Comparison of ENCODE assay signal across 1 cellular context in genomic region chr1:151703813-151704212, GRCh38.
A peak's percentile ranks its signal among the peaks of the same experiment; 100 is the strongest.
TF ChIP-seq lines count a peak whose summit lies in the region.

No MANE protein-coding gene starts in this region.

TF ChIP-seq in HepG2, 621 proteins besides CTCF, POLR2A, EP300 and RAD21 (continues in another document):
- no peak for TF ChIP-seq GATAD1 (CRISPR knock-in tag; IDR thresholded peaks at IDR 0.05)
- no peak for TF ChIP-seq PHF20 (CRISPR knock-in tag; IDR thresholded peaks at IDR 0.05)
- no peak for TF ChIP-seq ZNF451 (CRISPR knock-in tag; IDR thresholded peaks at IDR 0.05)
- TF ChIP-seq SP140L (CRISPR knock-in tag; IDR thresholded peaks at IDR 0.05; ENCODE audit: borderline replicate concordance), result no peak
- TF ChIP-seq MED8 (CRISPR knock-in tag; IDR thresholded peaks at IDR 0.05; ENCODE audit: insufficient replicate concordance), result no peak
- TF ChIP-seq MXD3 (CRISPR knock-in tag; IDR thresholded peaks at IDR 0.05), result no peak
- no peak for TF ChIP-seq NFYB (CRISPR knock-in tag; IDR thresholded peaks at IDR 0.05)
- TF ChIP-seq ZNF431 (CRISPR knock-in tag; IDR thresholded peaks at IDR 0.05; ENCODE audit: borderline replicate concordance, low read depth), result no peak
- peak; percentile 32; the same call in 1 of the 2 replicates for TF ChIP-seq ZGPAT (CRISPR knock-in tag; IDR thresholded peaks at IDR 0.05)
- TF ChIP-seq RFXAP (CRISPR knock-in tag; IDR thresholded peaks at IDR 0.05; ENCODE audit: borderline replicate concordance), result no peak
- TF ChIP-seq SALL2 (CRISPR knock-in tag; IDR thresholded peaks at IDR 0.05), result no peak
- TF ChIP-seq SP4 (CRISPR knock-in tag; IDR thresholded peaks at IDR 0.05), result no peak
- no peak for TF ChIP-seq ZNF407 (CRISPR knock-in tag; IDR thresholded peaks at IDR 0.05; ENCODE audit: not compliant biosample characterization)
- TF ChIP-seq HNRNPLL (IDR thresholded peaks at IDR 0.05; ENCODE audit: low read depth, low read length, poor library complexity, severe bottlenecking), result no peak
- 0 out of 2 replicates have a peak, but pooled peaks have one; percentile 27 for TF ChIP-seq RXRB (CRISPR knock-in tag; IDR thresholded peaks at IDR 0.05; ENCODE audit: borderline replicate concordance)
- TF ChIP-seq NCOA1 (CRISPR knock-in tag; IDR thresholded peaks at IDR 0.05), result no peak
- TF ChIP-seq ZNF432 (CRISPR knock-in tag; IDR thresholded peaks at IDR 0.05; ENCODE audit: borderline replicate concordance), result no peak
- no peak for TF ChIP-seq ZNF496 (CRISPR knock-in tag; IDR thresholded peaks at IDR 0.05; ENCODE audit: insufficient replicate concordance)
- no peak for TF ChIP-seq MIER2 (CRISPR knock-in tag; IDR thresholded peaks at IDR 0.05)
- TF ChIP-seq ZNF652 (CRISPR knock-in tag; IDR thresholded peaks at IDR 0.05; ENCODE audit: borderline replicate concordance, low read depth), result no peak
- TF ChIP-seq ZHX1 (CRISPR knock-in tag; IDR thresholded peaks at IDR 0.05; ENCODE audit: low read depth), result no peak
- no peak for TF ChIP-seq ZNF850 (CRISPR knock-in tag; conservative IDR thresholded peaks at IDR 0.05)
- TF ChIP-seq TCF12 (IDR thresholded peaks at IDR 0.05), result no peak
- TF ChIP-seq TCF12 (CRISPR knock-in tag; IDR thresholded peaks at IDR 0.05), result 0 out of 2 replicates have a peak, but pooled peaks have one; percentile 23
- TF ChIP-seq HES4 (CRISPR knock-in tag; IDR thresholded peaks at IDR 0.05; ENCODE audit: borderline replicate concordance), result no peak
- TF ChIP-seq NFIC (IDR thresholded peaks at IDR 0.05; ENCODE audit: low read length), result no peak
- no peak for TF ChIP-seq BCLAF1 (IDR thresholded peaks at IDR 0.05)
- TF ChIP-seq HMG20A (CRISPR knock-in tag; IDR thresholded peaks at IDR 0.05; ENCODE audit: borderline replicate concordance), result peak; percentile 20; the same call in 1 of the 2 replicates
- TF ChIP-seq ZNF878 (CRISPR knock-in tag; IDR thresholded peaks at IDR 0.05), result no peak
- no peak for TF ChIP-seq ATF7-NPFF (CRISPR knock-in tag; IDR thresholded peaks at IDR 0.05; ENCODE audit: low read depth)
- no peak for TF ChIP-seq DNMT1 (CRISPR knock-in tag; IDR thresholded peaks at IDR 0.05)
- no peak for TF ChIP-seq ZNF546 (CRISPR knock-in tag; conservative IDR thresholded peaks at IDR 0.05)
- no peak for TF ChIP-seq ZNF362 (CRISPR knock-in tag; IDR thresholded peaks at IDR 0.05; ENCODE audit: borderline replicate concordance)
- TF ChIP-seq ZMAT3 (CRISPR knock-in tag; conservative IDR thresholded peaks at IDR 0.05), result no peak
- no peak for TF ChIP-seq HNRNPK (IDR thresholded peaks at IDR 0.05; ENCODE audit: low read depth, low read length, poor library complexity, severe bottlenecking)
- TF ChIP-seq ZBTB3 (CRISPR knock-in tag; IDR thresholded peaks at IDR 0.05; ENCODE audit: borderline replicate concordance, low read depth), result no peak
- TF ChIP-seq ZBTB2 (CRISPR knock-in tag; IDR thresholded peaks at IDR 0.05; ENCODE audit: low read depth), result no peak
- no peak for TF ChIP-seq ETV5 (CRISPR knock-in tag; IDR thresholded peaks at IDR 0.05; ENCODE audit: borderline replicate concordance)
